20 cellular contexts compared by ENCODE assay signal in the genomic region with DNA sequence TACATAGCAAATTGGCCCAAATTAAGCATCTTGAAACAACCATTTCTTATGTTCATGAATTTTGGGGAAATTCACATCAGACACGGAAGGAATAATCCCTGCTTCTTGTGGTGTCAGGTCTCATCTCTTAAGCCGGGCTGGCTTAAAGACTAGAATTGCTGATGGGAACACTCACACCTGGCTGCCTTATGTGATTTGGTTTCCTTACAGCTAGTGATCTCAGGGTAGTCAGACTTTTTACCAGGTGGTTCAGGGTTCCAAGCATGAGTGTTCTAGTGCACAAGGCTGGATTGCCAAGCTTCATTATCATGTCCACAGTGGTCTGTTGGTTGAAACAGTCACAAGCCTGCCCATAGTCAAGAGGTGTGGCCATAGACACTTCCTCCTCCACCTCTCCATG. TPM values are rescaled to one million over a fixed set of nuclear protein-coding genes. Genes with fewer than 3 reads are reported as not detected.
DNase-seq lines count a peak whose midpoint lies in the region; ATAC-seq and TF ChIP-seq lines count a peak whose summit lies in the region.
"Had no signal": no experiment of that assay in that cellular context is flagged by ENCODE, and none has a peak within 500 bp of the region (broad histone marks: within the 10 kb centered on the region; RNA-seq: fewer than 3 reads in every experiment).

No MANE protein-coding gene starts in this region.

- WGBS in endodermal cell (ENCODE audit: insufficient coverage in 1 of 2, insufficient read length in 1 of 2), 2 experiments, result 93 to 100% methylated on average over 2 of the region's 2 CpGs

- CTCF ChIA-PET in CD4-positive, alpha-beta T cell (lab: Charles Lee), result no interaction called here

- peak overlapping the region; percentile 29 for H3K4me3 ChIP-seq in endodermal cell (ENCODE audit: low read length)
- H3K4me3 ChIP-seq: BLaER1, GM12878, GM23338 had no signal

- no peak overlapping the region for H3K9ac ChIP-seq in endodermal cell (ENCODE audit: extremely low read depth, low read length, poor library complexity, severe bottlenecking)
- H3K9ac ChIP-seq: BLaER1 had no signal

- ATAC-seq in CD4-positive, alpha-beta T cell (ENCODE audit: poor library complexity), result no peak
- ATAC-seq in HG03175 (IDR thresholded peaks at IDR 0.05; ENCODE audit: unreplicated experiment), result no peak
- ATAC-seq: GM12878, GM23338, HCT116 had no signal

- peaks cover 75% of the 10 kb centered on the region for H3K36me3 Mint-ChIP-seq in CD4-positive, alpha-beta T cell (ENCODE audit: low read depth)
- peaks cover 31% of the 10 kb centered on the region for H3K36me3 Mint-ChIP-seq in endodermal cell (ENCODE audit: low read depth)

- no peaks in the 10 kb centered on the region for H3K4me1 ChIP-seq in endodermal cell (ENCODE audit: control insufficient read depth, insufficient read depth, low read length)

- peaks cover 9% of the 10 kb centered on the region for H3K9me3 ChIP-seq in CD4-positive, alpha-beta T cell (ENCODE audit: control insufficient read depth, low read length)
- H3K9me3 ChIP-seq in endodermal cell (ENCODE audit: control insufficient read depth, low read length), result peaks cover 40% of the 10 kb centered on the region

- no peak overlapping the region for H3K27ac ChIP-seq in CD4-positive, alpha-beta T cell (ENCODE audit: low read depth, low read length)
- H3K27ac ChIP-seq in endodermal cell (ENCODE audit: low read depth, low read length) (no peak overlapping the region), substantia nigra (ENCODE audit: low read depth, low read length, poor library complexity, severe bottlenecking) (no peak overlapping the region)
- H3K27ac ChIP-seq: 22Rv1, BLaER1, C4-2B had no signal

- no peaks in the 10 kb centered on the region for H3K27me3 Mint-ChIP-seq in CD4-positive, alpha-beta T cell
- H3K27me3 Mint-ChIP-seq in endodermal cell (ENCODE audit: insufficient read depth), result no peaks in the 10 kb centered on the region
- H3K27me3 Mint-ChIP-seq: B cell; CD4-positive, CD25-positive, alpha-beta regulatory T cell; CD8-positive, alpha-beta memory T cell had no signal

- no peak for DNase-seq in CD4-positive, alpha-beta T cell
- peak; percentile 17 for DNase-seq in OCI-M1 (lab: John Stamatoyannopoulos, UW)
- DNase-seq in endodermal cell, result no peak
- DNase-seq in stimulated activated CD4-positive, alpha-beta T cell treated with anti-CD3 and anti-CD28 coated beads, Interleukin-4, amount 100 ng/mL, for 4 hours, result no peak
- DNase-seq in substantia nigra (lab: John Stamatoyannopoulos, UW), result no peak
- DNase-seq: CD4-positive, CD25-positive, alpha-beta regulatory T cell; CD8-positive, alpha-beta memory T cell; DMS 273 treated with DMSO at 0.1 percent for 48 hours; DMS79; EL; GDM1; H9 had no signal

- TF ChIP-seq CTCF in CD4-positive, alpha-beta T cell (IDR thresholded peaks at IDR 0.05), result no peak
- TF ChIP-seq CTCF in endodermal cell (conservative IDR thresholded peaks at IDR 0.05), result no peak

- intact Hi-C loops in CD4-positive, alpha-beta T cell (cut with DNase I, micrococcal nuclease), result loop anchor here in 1 of 2 experiments (5.0 kb wide), 1 partner anchor 932 kb away; a partner anchor contains a TSS

- H3K36me3 ChIP-seq in endodermal cell (ENCODE audit: control insufficient read depth, insufficient read depth, low read length), result peaks cover 4% of the 10 kb centered on the region

- H3K9me3 Mint-ChIP-seq in CD4-positive, alpha-beta T cell, result peaks cover 8% of the 10 kb centered on the region
- peaks cover 62% of the 10 kb centered on the region for H3K9me3 Mint-ChIP-seq in endodermal cell

- peaks cover 32% of the 10 kb centered on the region for H3K4me1 Mint-ChIP-seq in CD4-positive, alpha-beta T cell (ENCODE audit: low read depth)
- peaks cover 6% of the 10 kb centered on the region for H3K4me1 Mint-ChIP-seq in endodermal cell

- H3K4me3 Mint-ChIP-seq in CD4-positive, alpha-beta T cell, result peak overlapping the region; percentile 42
- H3K4me3 Mint-ChIP-seq in endodermal cell, result no peak overlapping the region
- H3K4me3 Mint-ChIP-seq: B cell; CD8-positive, alpha-beta memory T cell; GM23338; H9 had no signal

- H3K27ac Mint-ChIP-seq in CD4-positive, alpha-beta T cell, result no peak overlapping the region
- H3K27ac Mint-ChIP-seq in endodermal cell, result no peak overlapping the region
- H3K27ac Mint-ChIP-seq: B cell, GM23338, H9 had no signal

- no peaks in the 10 kb centered on the region for H3K27me3 ChIP-seq in CD4-positive, alpha-beta T cell (ENCODE audit: control insufficient read depth, insufficient read depth, low read length)
- no peaks in the 10 kb centered on the region for H3K27me3 ChIP-seq in endodermal cell (ENCODE audit: control insufficient read depth, insufficient read depth, low read length, poor library complexity, severe bottlenecking)
- H3K27me3 ChIP-seq: BLaER1 had no signal

- POLR2A ChIA-PET in CD4-positive, alpha-beta T cell (lab: Charles Lee), result no interaction called here

RNA-seq across cellular contexts. Expression of a gene that starts 20.3 kb away (rescaled TPM):
- total RNA-seq in CD4-positive, alpha-beta T cell, result 1,000 to 10,000 TPM; 1,350 to 1,388 TPM
- 100 to 1,000 TPM in 1 of 2 donors, 10 to 100 TPM in 1; 97.4 to 128 TPM for total RNA-seq in endodermal cell
- polyA plus RNA-seq in endodermal cell (2013, experiment 1 of 2), result 100 TPM
- polyA plus RNA-seq in endodermal cell (2013, experiment 2 of 2), result 80.9 TPM

Comparison
In these comparisons a context has a peak if more than half of its experiments do, and no peak if none do; other contexts are left out.
1. RNA of a gene that starts 20.3 kb away (total RNA-seq): 1,350 to 1,388 TPM in CD4-positive, alpha-beta T cell; 97.4 to 128 TPM in endodermal cell; every median in the first group is over 10 times any median in the second.